12 cellular contexts compared by ENCODE assay signal in the genomic region with DNA sequence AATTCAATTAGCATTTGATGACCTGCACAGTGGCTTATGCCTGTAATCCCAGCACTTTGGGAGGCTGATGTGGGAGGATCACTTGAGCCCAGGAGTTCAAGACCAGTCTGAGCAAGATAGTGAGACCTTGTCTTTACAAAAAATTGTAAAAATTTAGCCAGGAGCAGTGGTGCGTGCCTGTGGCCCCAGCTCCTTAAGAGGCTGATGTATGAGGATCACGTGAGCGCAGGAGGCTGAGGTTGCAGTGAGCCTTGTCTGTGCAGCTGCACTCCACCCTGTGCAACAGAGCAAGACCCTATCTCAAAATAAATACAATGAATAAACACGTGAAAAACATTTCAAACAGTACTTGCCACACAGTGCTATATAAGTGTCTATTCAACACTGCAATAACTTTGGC. TPM values are rescaled to one million over a fixed set of nuclear protein-coding genes. Genes with fewer than 3 reads are reported as not detected.
DNase-seq lines count a peak whose midpoint lies in the region; ATAC-seq and TF ChIP-seq lines count a peak whose summit lies in the region.
"Had no signal": no experiment of that assay in that cellular context is flagged by ENCODE, and none has a peak within 500 bp of the region (broad histone marks: within the 10 kb centered on the region; RNA-seq: fewer than 3 reads in every experiment).

No MANE protein-coding gene starts in this region.

- H3K9me3 Mint-ChIP-seq in memory B cell: no peaks in the 10 kb centered on the region

- H3K27me3 ChIP-seq in A673 (replicated peaks; ENCODE audit: insufficient read depth, low read depth, low read length, poor library complexity): no peaks in the 10 kb centered on the region
- H3K27me3 ChIP-seq: neutrophil had no signal

- H3K4me1 ChIP-seq in A673 (ENCODE audit: insufficient read depth, low read length, poor library complexity, severe bottlenecking): no peaks in the 10 kb centered on the region

- TF ChIP-seq CTCF in A673 (conservative IDR thresholded peaks at IDR 0.05; ENCODE audit: low read depth, low read length): no peak
- TF ChIP-seq CTCF in GM20000 (IDR thresholded peaks at IDR 0.05; ENCODE audit: extremely low read depth, missing control alignments): no peak

- ATAC-seq in GM18511 (IDR thresholded peaks at IDR 0.05; ENCODE audit: unreplicated experiment) (peak; percentile 76), GM21737 (IDR thresholded peaks at IDR 0.05; ENCODE audit: unreplicated experiment) (peak; percentile 73), HG03565 (IDR thresholded peaks at IDR 0.05; ENCODE audit: unreplicated experiment) (peak; percentile 74), memory B cell (ENCODE audit: low read depth) (peak; percentile 63)
- ATAC-seq: HCT116 had no signal

- BruUV-seq in A673 (replicated peaks; lab: Mats Ljungman, UMichigan): no TSS peak

- peak overlapping the region; percentile 41 for H3K27ac Mint-ChIP-seq in memory B cell

- DNase-seq in memory B cell (ENCODE audit: low spot score in 2 of 2): peak; percentile 38 to 56
- DNase-seq in SK-N-DZ (ENCODE audit: low spot score): no peak
- no peak for DNase-seq in A673 (ENCODE audit: low spot score)
- no peak for DNase-seq in GM20000 (ENCODE audit: low spot score)
- DNase-seq in GM03348 (ENCODE audit: low spot score): no peak
- DNase-seq: DMS 273 treated with DMSO at 0.1 percent for 48 hours, SW 1271 had no signal

- no peak overlapping the region for H3K4me3 ChIP-seq in A673 (ENCODE audit: low read depth, low read length, poor library complexity, severe bottlenecking)

- CTCF ChIA-PET in A673 (lab: Charles Lee): interaction anchor here (0.5 kb wide), 1 partner anchor 523 kb away, joined by 3 read pairs; no protein-coding TSS in a partner anchor

- POLR2A ChIA-PET in A673 (lab: Charles Lee; ENCODE audit: low non-redundant PET): no interaction called here

- H3K36me3 Mint-ChIP-seq in memory B cell: peaks cover 5% of the 10 kb centered on the region

- no peaks in the 10 kb centered on the region for H3K27me3 Mint-ChIP-seq in memory B cell

- peaks cover 40% of the 10 kb centered on the region for H3K4me1 Mint-ChIP-seq in memory B cell

- no peaks in the 10 kb centered on the region for H3K36me3 ChIP-seq in A673 (ENCODE audit: insufficient read depth, low read length, poor library complexity, severe bottlenecking)

- intact Hi-C loops in A673 (cut with micrococcal nuclease; ENCODE audit: unreplicated experiment): no loop called here

- no peaks in the 10 kb centered on the region for H3K9me3 ChIP-seq in A673 (ENCODE audit: low read depth, low read length, poor library complexity, severe bottlenecking)
- H3K9me3 ChIP-seq: neutrophil had no signal

- no peak overlapping the region for H3K27ac ChIP-seq in A673 (ENCODE audit: low read depth, low read length, poor library complexity, severe bottlenecking)
- H3K27ac ChIP-seq: neutrophil had no signal

- peak overlapping the region; percentile 24 for H3K4me3 Mint-ChIP-seq in memory B cell

RNA-seq across cellular contexts. Expression of a gene that starts 4.2 kb away (rescaled TPM):
- 3.8 and 5.6 TPM in 2 replicates for polyA plus RNA-seq in SK-N-DZ (2014; cell fraction: cytosol; rRNA removed)
- polyA plus RNA-seq in SK-N-DZ (2014; cell fraction: nucleus; rRNA removed): 6.6 and 10.4 TPM in 2 replicates
- 0.69 and 1.6 TPM in 2 replicates for total RNA-seq in A673 (2021)

Comparison
In these comparisons a context has a peak if more than half of its experiments do, and no peak if none do; other contexts are left out.
1. DNase-seq: peak in memory B cell (2 of 2); none in SK-N-DZ (single experiment), A673 (single experiment), GM20000 (single experiment) and GM03348 (single experiment).
2. Peak in every context shown above with its lines, with median percentiles within 50 percentile points of each other: ATAC-seq.